11 cellular contexts compared by ENCODE assay signal in the genomic region with DNA sequence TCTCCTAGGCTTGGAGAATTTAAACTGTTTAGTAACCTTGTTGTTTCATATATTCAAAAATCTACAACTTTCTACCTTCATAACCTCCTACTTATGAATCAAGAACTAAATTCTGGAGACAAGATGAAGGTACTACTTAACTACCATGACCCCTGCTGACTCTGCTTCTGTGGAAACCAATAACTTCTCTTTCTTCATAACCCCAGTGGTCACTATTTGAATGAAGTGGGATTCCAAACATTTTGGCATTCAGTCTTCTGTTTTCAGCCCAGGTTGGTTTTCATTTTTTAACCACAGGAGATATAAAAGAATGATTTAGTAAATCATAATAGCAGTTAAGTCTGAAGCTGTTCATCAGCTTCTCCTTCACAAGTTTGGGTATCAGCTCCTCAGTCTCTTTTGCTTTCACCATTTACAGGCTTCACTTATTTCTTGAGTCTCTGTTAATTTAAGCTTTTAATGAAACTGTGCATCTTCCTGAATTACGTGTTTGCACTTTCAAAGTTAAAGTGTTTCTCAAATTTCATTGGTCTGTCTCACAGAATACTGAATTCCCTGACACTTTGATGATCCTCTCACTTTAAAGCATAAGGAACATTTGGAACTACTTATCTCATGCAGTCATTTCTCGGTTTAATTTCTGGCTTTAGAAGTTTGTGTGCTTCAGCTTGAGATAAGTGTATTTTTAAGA. TPM values are rescaled to one million over a fixed set of nuclear protein-coding genes. Genes with fewer than 3 reads are reported as not detected.
DNase-seq lines count a peak whose midpoint lies in the region; ATAC-seq and TF ChIP-seq lines count a peak whose summit lies in the region.
"Had no signal": no experiment of that assay in that cellular context is flagged by ENCODE, and none has a peak within 500 bp of the region (broad histone marks: within the 10 kb centered on the region; RNA-seq: fewer than 3 reads in every experiment).

No MANE protein-coding gene starts in this region.

- peaks cover 100% of the 10 kb centered on the region for H4K20me1 ChIP-seq in BLaER1

- H3K27ac Mint-ChIP-seq in naive thymus-derived CD4-positive, alpha-beta T cell = peak overlapping the region in 8 of 9 donors; percentile 8 to 85 (median 56)

- 45 to 53% (median 48%) methylated on average over 2 of the region's 2 CpGs for WGBS in adrenal gland, 4 donors

- H3K4me2 ChIP-seq in BLaER1 = peak overlapping the region; percentile 73

- H3K27me3 ChIP-seq in BLaER1 = no peaks in the 10 kb centered on the region
- H3K27me3 ChIP-seq in naive thymus-derived CD4-positive, alpha-beta T cell (ENCODE audit: control insufficient read depth in 2 of 2, insufficient read depth in 2 of 2, low read length in 2 of 2) = no peaks in the 10 kb centered on the region
- no peaks in the 10 kb centered on the region for H3K27me3 ChIP-seq in effector memory CD4-positive, alpha-beta T cell (replicated peaks; ENCODE audit: control insufficient read depth, insufficient read depth, low read length, poor library complexity, severe bottlenecking)
- no peaks in the 10 kb centered on the region for H3K27me3 ChIP-seq in adrenal gland
- H3K27me3 ChIP-seq: brain microvascular endothelial cell had no signal

- no peak overlapping the region for H3K9ac ChIP-seq in BLaER1

- peaks cover 14% of the 10 kb centered on the region for H3K9me3 ChIP-seq in BLaER1
- H3K9me3 ChIP-seq in naive thymus-derived CD4-positive, alpha-beta T cell (ENCODE audit: control insufficient read depth in 2 of 3, low read length in 3 of 3) = no peaks in the 10 kb centered on the region
- H3K9me3 ChIP-seq in effector memory CD4-positive, alpha-beta T cell (ENCODE audit: control insufficient read depth, low read length) = no peaks in the 10 kb centered on the region
- H3K9me3 ChIP-seq in adrenal gland (replicated peaks in 1 of 3) = no peaks in the 10 kb centered on the region

- CTCF ChIA-PET in naive thymus-derived CD4-positive, alpha-beta T cell (lab: Charles Lee) = no interaction called here

- no peaks in the 10 kb centered on the region for H3K9me3 Mint-ChIP-seq in naive thymus-derived CD4-positive, alpha-beta T cell

- peak overlapping the region in 9 of 10 donors; percentile 7 to 78 (median 60) for H3K4me3 Mint-ChIP-seq in naive thymus-derived CD4-positive, alpha-beta T cell

- DNase-seq in amniotic epithelial cell (ENCODE audit: low read depth) (peak; percentile 35), adrenal gland (no peak), germinal center (ENCODE audit: low spot score) (no peak)
- DNase-seq in naive thymus-derived CD4-positive, alpha-beta T cell = no peak
- no peak for DNase-seq in effector memory CD4-positive, alpha-beta T cell
- DNase-seq: brain microvascular endothelial cell, MM.1S, NCI-H226 had no signal

- no peak for TF ChIP-seq CTCF in adrenal gland (IDR thresholded peaks at IDR 0.05)

- ATAC-seq in GM18867 (IDR thresholded peaks at IDR 0.05; ENCODE audit: unreplicated experiment) (peak; percentile 26), GM21390 (IDR thresholded peaks at IDR 0.05; ENCODE audit: unreplicated experiment) (no peak)
- no peak for ATAC-seq in naive thymus-derived CD4-positive, alpha-beta T cell

- intact Hi-C loops in naive thymus-derived CD4-positive, alpha-beta T cell (cut with micrococcal nuclease) = loop anchor here in 1 of 2 donors (1.0 kb wide), 2 partner anchors 8 to 9 kb away; no protein-coding TSS in a partner anchor
- intact Hi-C loops in adrenal gland (cut with DNase I) = no loop called here

- H3K4me1 ChIP-seq in BLaER1 (peaks cover 73% of the 10 kb centered on the region), adrenal gland (replicated peaks in 1 of 2) (peaks cover 49 to 93% of the 10 kb centered on the region in 2 donors)
- peaks cover 34 to 74% of the 10 kb centered on the region in 2 donors for H3K4me1 ChIP-seq in naive thymus-derived CD4-positive, alpha-beta T cell (ENCODE audit: control insufficient read depth in 2 of 2, insufficient read depth in 2 of 2, low read length in 2 of 2)
- peaks cover 44% of the 10 kb centered on the region for H3K4me1 ChIP-seq in effector memory CD4-positive, alpha-beta T cell (ENCODE audit: control insufficient read depth, insufficient read depth, low read length, poor library complexity, severe bottlenecking)

- H3K36me3 ChIP-seq in BLaER1 (peaks cover 12% of the 10 kb centered on the region; the same call in 1 of the 2 replicates), adrenal gland (replicated peaks in 1 of 2) (no peaks in the 10 kb centered on the region)
- H3K36me3 ChIP-seq in naive thymus-derived CD4-positive, alpha-beta T cell (ENCODE audit: control insufficient read depth in 2 of 3, insufficient read depth in 3 of 3, low read length in 3 of 3) = no peaks in the 10 kb centered on the region
- no peaks in the 10 kb centered on the region for H3K36me3 ChIP-seq in effector memory CD4-positive, alpha-beta T cell (ENCODE audit: control insufficient read depth, insufficient read depth, low read length)
- H3K36me3 ChIP-seq: brain microvascular endothelial cell had no signal

- no peaks in the 10 kb centered on the region for H3K27me3 Mint-ChIP-seq in naive thymus-derived CD4-positive, alpha-beta T cell

- H3K36me3 Mint-ChIP-seq in naive thymus-derived CD4-positive, alpha-beta T cell = peaks cover 0 to 11% (median 0%) of the 10 kb centered on the region in 5 donors

- POLR2A ChIA-PET in naive thymus-derived CD4-positive, alpha-beta T cell (lab: Charles Lee) = interaction anchor here (0.6 kb wide), 1 partner anchor 12 kb away, joined by 3 read pairs; no protein-coding TSS in a partner anchor

- H3K4me3 ChIP-seq in BLaER1 (no peak overlapping the region), adrenal gland (no peak overlapping the region)
- H3K4me3 ChIP-seq in naive thymus-derived CD4-positive, alpha-beta T cell (ENCODE audit: low read length) = no peak overlapping the region
- H3K4me3 ChIP-seq in effector memory CD4-positive, alpha-beta T cell (ENCODE audit: insufficient read depth, low read depth, low read length, poor library complexity, severe bottlenecking) = no peak overlapping the region

- TF ChIP-seq POLR2A in adrenal gland (IDR thresholded peaks at IDR 0.05) = no peak

- H3K27ac ChIP-seq in BLaER1 (no peak overlapping the region; the same call in 1 of the 2 replicates), adrenal gland (no peak overlapping the region)
- H3K27ac ChIP-seq in naive thymus-derived CD4-positive, alpha-beta T cell (ENCODE audit: low read depth, low read length) = peak overlapping the region; percentile 30
- no peak overlapping the region for H3K27ac ChIP-seq in effector memory CD4-positive, alpha-beta T cell (ENCODE audit: insufficient read depth, low read length, poor library complexity, severe bottlenecking)
- H3K27ac ChIP-seq: brain microvascular endothelial cell had no signal

- H3K4me1 Mint-ChIP-seq in naive thymus-derived CD4-positive, alpha-beta T cell = peaks cover 67 to 100% (median 96%) of the 10 kb centered on the region in 7 donors

RNA-seq across cellular contexts. Expression of gene SENP6, which starts 9.5 kb away (rescaled TPM):
- total RNA-seq in naive thymus-derived CD4-positive, alpha-beta T cell = 100 to 1,000 TPM in 4 of 5 experiments, 10 to 100 TPM in 1; 77.9 to 132 (median 124) TPM
- polyA plus RNA-seq in naive thymus-derived CD4-positive, alpha-beta T cell = 10 to 100 TPM; 51.7 to 82.1 TPM
- 10 to 100 TPM; 47.6 to 98.5 (median 76.6) TPM for total RNA-seq in adrenal gland
- polyA plus RNA-seq in adrenal gland = 10 to 100 TPM; 43.0 to 83.0 (median 52.5) TPM
